ENCODE assay signal across 14 cellular contexts in the genomic region with DNA sequence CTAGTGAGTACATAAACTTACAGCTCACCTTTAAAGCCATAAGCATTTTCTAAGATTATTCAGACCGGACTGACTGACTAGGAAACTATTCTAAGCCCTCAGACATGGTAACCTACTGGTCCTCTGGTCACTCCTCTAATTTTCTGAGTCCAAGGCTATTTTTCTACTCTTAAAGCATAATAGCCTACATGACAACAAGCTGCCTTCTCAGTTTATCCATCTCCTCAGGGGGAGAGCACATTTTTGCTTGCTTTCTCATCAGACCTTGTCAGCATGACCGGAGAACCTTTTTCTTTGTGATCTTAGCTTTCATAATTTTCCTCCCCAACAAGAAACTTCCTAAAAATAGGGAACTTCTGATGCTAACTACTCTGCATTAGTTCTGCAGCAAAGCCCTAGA.
"Had no signal": no experiment of that assay in that cellular context is flagged by ENCODE, and none has a peak within 500 bp of the region (broad histone marks: within the 10 kb centered on the region; RNA-seq: fewer than 3 reads in every experiment).

No MANE protein-coding gene starts in this region.

- H3K4me1 ChIP-seq: stomach had no signal

- H3K27ac Mint-ChIP-seq: activated naive CD8-positive, alpha-beta T cell treated with anti-CD3 and anti-CD28 coated beads, Interleukin-2, amount 10 ng/mL, durations not matched to agents 7 days and 5 days; dendritic cell treated with granulocyte-macrophage colony-stimulating factor and Interleukin-4, amounts not matched to agents 40 ng/mL and 50 ng/mL, for 4 days; T-helper 2 cell treated with Interferon-gamma antibody and Interleukin-4, amounts not matched to agents 5 μg/mL and 100 μg/mL, for 36 hours had no signal

- H3K9me3 ChIP-seq: stomach had no signal

- H3K27me3 Mint-ChIP-seq: activated naive CD8-positive, alpha-beta T cell treated with anti-CD3 and anti-CD28 coated beads, Interleukin-2, amount 10 ng/mL, durations not matched to agents 7 days and 5 days; dendritic cell treated with granulocyte-macrophage colony-stimulating factor and Interleukin-4, amounts not matched to agents 40 ng/mL and 50 ng/mL, for 4 days; naive thymus-derived CD4-positive, alpha-beta T cell had no signal

- ATAC-seq: activated T-cell treated with anti-CD3 and anti-CD28 coated beads, Interleukin-2, amount 50 U/mL, for 72 hours; left cardiac atrium; naive thymus-derived CD4-positive, alpha-beta T cell had no signal

- H3K9me3 Mint-ChIP-seq: activated naive CD8-positive, alpha-beta T cell treated with anti-CD3 and anti-CD28 coated beads, Interleukin-2, amount 10 ng/mL, durations not matched to agents 7 days and 5 days; activated T-cell treated with anti-CD3 and anti-CD28 coated beads, Interleukin-2, amount 50 U/mL, for 72 hours; dendritic cell treated with granulocyte-macrophage colony-stimulating factor and Interleukin-4, amounts not matched to agents 40 ng/mL and 50 ng/mL, for 4 days; T-helper 2 cell treated with Interferon-gamma antibody and Interleukin-4, amounts not matched to agents 5 μg/mL and 100 μg/mL, for 36 hours had no signal

- H3K4me3 ChIP-seq: lung, stomach had no signal

- H3K4me3 Mint-ChIP-seq: activated naive CD8-positive, alpha-beta T cell treated with anti-CD3 and anti-CD28 coated beads, Interleukin-2, amount 10 ng/mL, durations not matched to agents 7 days and 5 days; activated T-cell treated with anti-CD3 and anti-CD28 coated beads, Interleukin-2, amount 50 U/mL, for 72 hours; dendritic cell treated with granulocyte-macrophage colony-stimulating factor and Interleukin-4, amounts not matched to agents 40 ng/mL and 50 ng/mL, for 4 days; naive thymus-derived CD4-positive, alpha-beta T cell; T-helper 2 cell treated with Interferon-gamma antibody and Interleukin-4, amounts not matched to agents 5 μg/mL and 100 μg/mL, for 36 hours had no signal

- H3K27ac ChIP-seq: stomach had no signal

- H3K4me1 Mint-ChIP-seq: activated naive CD8-positive, alpha-beta T cell treated with anti-CD3 and anti-CD28 coated beads, Interleukin-2, amount 10 ng/mL, durations not matched to agents 7 days and 5 days had no signal

- H3K27me3 ChIP-seq: stomach had no signal

- DNase-seq: activated CD4-positive, alpha-beta T cell treated with anti-CD3 and anti-CD28 coated beads, Interleukin-2, amount 50 U/mL, for 4 hours; activated CD4-positive, CD25-positive, alpha-beta regulatory T cell treated with anti-CD3 and anti-CD28 coated beads, Interleukin-2, amount 50 U/mL, for 72 hours; activated gamma-delta T cell treated with Interleukin-2 at 50 U/mL for 16 hours; activated naive CD8-positive, alpha-beta T cell treated with anti-CD3 and anti-CD28 coated beads, Interleukin-2, amount 10 ng/mL, durations not matched to agents 7 days and 5 days; activated T-cell treated with anti-CD3 and anti-CD28 coated beads, Interleukin-2, amount 50 U/mL, for 72 hours; central memory CD4-positive, alpha-beta T cell; left cardiac atrium; naive thymus-derived CD4-positive, alpha-beta T cell; stimulated activated CD4-positive, alpha-beta T cell treated with anti-CD3 and anti-CD28 coated beads, Interleukin-4, amount 100 ng/mL, for 4 hours; stomach; SW 1271 had no signal
